19 cellular contexts compared by ENCODE assay signal in the genomic region with DNA sequence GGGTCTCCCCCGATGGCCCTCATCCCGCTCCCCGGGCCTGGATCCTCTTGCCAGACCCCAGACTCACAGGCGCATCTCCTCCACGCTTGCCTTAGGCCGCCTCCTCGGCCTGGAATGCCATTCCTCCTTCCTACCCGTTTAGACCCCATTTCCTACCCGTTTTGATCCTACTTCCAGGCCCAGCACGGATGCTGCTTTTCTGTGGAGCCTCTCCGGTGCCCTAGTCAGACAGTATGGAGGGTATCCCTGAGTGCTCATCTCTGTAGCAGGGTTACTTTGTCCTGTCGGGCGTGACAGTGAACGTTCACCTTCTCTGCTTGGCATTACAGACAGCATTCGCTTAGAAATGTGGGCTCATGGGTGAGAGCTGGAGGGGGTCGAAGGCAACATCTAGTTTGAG. TPM values are rescaled to one million over a fixed set of nuclear protein-coding genes. Genes with fewer than 3 reads are reported as not detected.
"Had no signal": no experiment of that assay in that cellular context is flagged by ENCODE, and none has a peak within 500 bp of the region (broad histone marks: within the 10 kb centered on the region; RNA-seq: fewer than 3 reads in every experiment).

No MANE protein-coding gene starts in this region.

- H3K9me3 ChIP-seq: body of pancreas, lower lobe of right lung, testis, upper lobe of right lung had no signal

- H3K27ac ChIP-seq: body of pancreas, dorsolateral prefrontal cortex, lower lobe of right lung, testis, upper lobe of right lung had no signal

- H3K36me3 ChIP-seq: lower lobe of right lung, upper lobe of right lung had no signal

- H3K4me3 ChIP-seq: body of pancreas, dorsolateral prefrontal cortex, lower lobe of right lung, skin epidermis, testis, upper lobe of right lung had no signal

- H3K27me3 ChIP-seq: body of pancreas, dorsolateral prefrontal cortex, testis, upper lobe of right lung had no signal

- H3K4me1 ChIP-seq: body of pancreas, upper lobe of right lung had no signal

- DNase-seq: activated B cell treated with CpG ODN at 0.5 μM for 24 hours; activated CD4-positive, alpha-beta memory T cell treated with anti-CD3 and anti-CD28 coated beads, Interleukin-2, amount 10 ng/mL, durations not matched to agents 7 days and 5 days; activated CD4-positive, alpha-beta T cell treated with anti-CD3 and anti-CD28 coated beads for 48 hours; activated CD8-positive, alpha-beta memory T cell treated with anti-CD3 and anti-CD28 coated beads, Interleukin-2, amount 10 ng/mL, durations not matched to agents 7 days and 5 days; activated naive CD4-positive, alpha-beta T cell treated with Interleukin-2 at 50 U/mL for 16 hours; activated naive CD8-positive, alpha-beta T cell treated with anti-CD3 and anti-CD28 coated beads, Interleukin-2, amount 10 ng/mL, durations not matched to agents 7 days and 5 days; activated T-cell treated with anti-CD3 and anti-CD28 coated beads, Interleukin-2, amount 50 U/mL, for 1 hour; lower lobe of right lung; nephron progenitor cell; stimulated activated CD4-positive, alpha-beta T cell treated with anti-CD3 and anti-CD28 coated beads, Interleukin-15, amount 100 ng/mL, for 24 hours; stimulated activated CD4-positive, alpha-beta T cell treated with anti-CD3 and anti-CD28 coated beads, Interleukin-2, amount 100 ng/mL, for 48 hours; stimulated activated naive CD8-positive, alpha-beta T cell treated with anti-CD3 and anti-CD28 coated beads, Interleukin-15, amount 100 ng/mL, for 72 hours; T-helper 1 cell; T-helper 9 cell; testis; upper lobe of right lung had no signal

RNA-seq across cellular contexts. Expression of a gene that starts 9.3 kb away (rescaled TPM):
- total RNA-seq: activated B cell treated with CpG ODN at 0.5 μM for 24 hours had no signal
